ENCODE assay signal across 8 cellular contexts in genomic region chr11:61955031-61955415, GRCh38. TPM values are rescaled to one million over a fixed set of nuclear protein-coding genes. Genes with fewer than 3 reads are reported as not detected.
DNase-seq lines count a peak whose midpoint lies in the region; ATAC-seq and TF ChIP-seq lines count a peak whose summit lies in the region.

No MANE protein-coding gene starts in this region.

- H3K4me1 ChIP-seq in RWPE2 (ENCODE audit: insufficient read depth, poor library complexity, severe bottlenecking) (peaks cover 4% of the 10 kb centered on the region), fibroblast of lung (ENCODE audit: control insufficient read depth, extremely low read depth, insufficient read depth, low read length) (peaks cover 5% of the 10 kb centered on the region), mucosa of stomach (ENCODE audit: control insufficient read depth, insufficient read depth, low read length) (peaks cover 24% of the 10 kb centered on the region), aorta (ENCODE audit: control insufficient read depth in 1 of 2, insufficient read depth in 2 of 2, low read length in 2 of 2) (no peaks in the 10 kb centered on the region)

- no peaks in the 10 kb centered on the region for H3K27me3 ChIP-seq in RWPE2 (ENCODE audit: insufficient read depth, poor library complexity, severe bottlenecking)
- no peaks in the 10 kb centered on the region for H3K27me3 ChIP-seq in fibroblast of lung (ENCODE audit: control insufficient read depth, insufficient read depth, low read length)
- H3K27me3 ChIP-seq in mucosa of stomach (ENCODE audit: control insufficient read depth, insufficient read depth, low read length): peaks cover 22% of the 10 kb centered on the region
- H3K27me3 ChIP-seq in aorta (ENCODE audit: control insufficient read depth in 1 of 2, insufficient read depth in 2 of 2, low read length in 1 of 2): no peaks in the 10 kb centered on the region

- H3K4me3 ChIP-seq in RWPE2 (ENCODE audit: severe bottlenecking): no peak overlapping the region
- peak overlapping the region in 3 of 4 experiments; percentile 3 to 57 (median 43) for H3K4me3 ChIP-seq in fibroblast of lung (replicated peaks in 1 of 4; ENCODE audit: control extremely low read depth in 1 of 4, insufficient read depth in 1 of 4, low read depth in 3 of 4, low read length in 4 of 4)
- H3K4me3 ChIP-seq in mucosa of stomach (ENCODE audit: low read length): no peak overlapping the region
- no peak overlapping the region for H3K4me3 ChIP-seq in aorta (ENCODE audit: low read length in 2 of 2)

- DNase-seq in EH (ENCODE audit: low read depth) (peak; percentile 90), RWPE2 (ENCODE audit: low spot score) (no peak), fibroblast of lung (ENCODE audit: low read depth in 2 of 2) (peak; percentile 53 to 93), aorta (peak; percentile 84 to 86), NCI-H1694 (lab: John Stamatoyannopoulos, UW) (no peak)
- no peak for DNase-seq in stimulated activated CD4-positive, alpha-beta T cell treated with anti-CD3 and anti-CD28 coated beads, Interleukin-2, amount 100 ng/mL, for 24 hours

- WGBS in aorta, 2 donors: 12 to 15% methylated on average over 16 to 19 of the region's 19 CpGs

- no peaks in the 10 kb centered on the region for H4K20me1 ChIP-seq in fibroblast of lung (ENCODE audit: control insufficient read depth, extremely low read depth, insufficient read depth, low read length)

- H3K9me3 ChIP-seq in RWPE2 (ENCODE audit: severe bottlenecking) (no peaks in the 10 kb centered on the region), fibroblast of lung (ENCODE audit: control insufficient read depth, insufficient read depth, low read depth, low read length) (no peaks in the 10 kb centered on the region), mucosa of stomach (ENCODE audit: control insufficient read depth, low read length) (no peaks in the 10 kb centered on the region), aorta (ENCODE audit: control insufficient read depth, low read length) (no peaks in the 10 kb centered on the region)

- peak overlapping the region; percentile 61 for H2AFZ ChIP-seq in fibroblast of lung (ENCODE audit: low read length)

- H3K4me2 ChIP-seq in fibroblast of lung (ENCODE audit: extremely low read depth, insufficient read depth, low read length): peak overlapping the region; percentile 23

- TF ChIP-seq CTCF in RWPE2 (IDR thresholded peaks at IDR 0.05; ENCODE audit: poor library complexity, severe bottlenecking): peak; percentile 28
- peak in 1 of 2 donors; percentile 35 for TF ChIP-seq CTCF in fibroblast of lung (conservative IDR thresholded peaks at IDR 0.05 in 1 of 2, IDR thresholded peaks at IDR 0.05 in 1 of 2; ENCODE audit: low read depth in 1 of 2, low read length in 2 of 2)

- no peaks in the 10 kb centered on the region for H3K36me3 ChIP-seq in RWPE2 (ENCODE audit: low read depth)
- peaks cover 2% of the 10 kb centered on the region for H3K36me3 ChIP-seq in fibroblast of lung (ENCODE audit: control insufficient read depth, insufficient read depth, low read length)
- no peaks in the 10 kb centered on the region for H3K36me3 ChIP-seq in mucosa of stomach (ENCODE audit: control insufficient read depth, insufficient read depth, low read length)
- no peaks in the 10 kb centered on the region for H3K36me3 ChIP-seq in aorta (ENCODE audit: control insufficient read depth in 1 of 2, insufficient read depth in 2 of 2, low read length in 1 of 2)

- H3K9ac ChIP-seq in fibroblast of lung (ENCODE audit: insufficient read depth, low read length): peak overlapping the region; percentile 60
- peak overlapping the region; percentile 41 for H3K9ac ChIP-seq in mucosa of stomach (ENCODE audit: low read length)

- H3K79me2 ChIP-seq in fibroblast of lung (ENCODE audit: control insufficient read depth, insufficient read depth, low read length): no peaks in the 10 kb centered on the region

- ATAC-seq in RWPE2 (ENCODE audit: low read depth) (peak; percentile 68), aorta (ENCODE audit: low FRiP score) (peak; percentile 84), HG02642 (IDR thresholded peaks at IDR 0.05; ENCODE audit: poor library complexity, unreplicated experiment) (no peak)

- intact Hi-C loops in aorta (cut with DNase I): no loop called here

- peak overlapping the region; percentile 1 for H3K27ac ChIP-seq in RWPE2 (ENCODE audit: poor library complexity, severe bottlenecking)
- peak overlapping the region; percentile 63 for H3K27ac ChIP-seq in fibroblast of lung (ENCODE audit: insufficient read depth, low read length)
- no peak overlapping the region for H3K27ac ChIP-seq in aorta (ENCODE audit: low read depth in 1 of 2, low read length in 2 of 2)

RNA-seq across cellular contexts. Expression of gene BEST1, which starts 4.9 kb away (rescaled TPM):
- total RNA-seq in fibroblast of lung: 7.7 and 15.2 TPM in 2 replicates
- 1.5 and 2.5 TPM in 2 replicates for polyA plus RNA-seq in fibroblast of lung
- polyA plus RNA-seq in fibroblast of lung (2012): 2.7 and 3.0 TPM in 2 replicates
- polyA minus RNA-seq in fibroblast of lung (ENCODE audit: low replicate concordance): 1.9 and 2.9 TPM in 2 replicates
- total RNA-seq in aorta: 1 to 10 TPM; 3.9 to 8.0 TPM
- polyA plus RNA-seq in aorta: 1 to 10 TPM; 3.5 to 4.1 TPM

RNA-seq across cellular contexts. Expression of gene FTH1, which starts 12.4 kb away (rescaled TPM):
- total RNA-seq in fibroblast of lung (2,097 and 2,219 TPM in 2 replicates), aorta (1,000 to 10,000 TPM; 2,602 to 2,677 TPM)
- polyA plus RNA-seq in fibroblast of lung (2,789 and 3,749 TPM in 2 replicates), aorta (1,000 to 10,000 TPM; 5,184 to 9,506 TPM)
- 6,217 and 7,699 TPM in 2 replicates for polyA plus RNA-seq in fibroblast of lung (2012)
- 2,081 and 2,338 TPM in 2 replicates for polyA minus RNA-seq in fibroblast of lung (ENCODE audit: low replicate concordance)

RNA-seq across cellular contexts. Expression of gene RAB3IL1, which starts 37.7 kb away (rescaled TPM):
- total RNA-seq in fibroblast of lung (13.4 TPM in 2 replicates), aorta (10 to 100 TPM; 23.8 to 45.2 TPM)
- polyA plus RNA-seq in fibroblast of lung (9.6 and 9.9 TPM in 2 replicates), aorta (10 to 100 TPM in 1 of 2 donors, 1 to 10 TPM in 1; 6.4 to 11.4 TPM)
- polyA plus RNA-seq in fibroblast of lung (2012): 14.7 and 15.8 TPM in 2 replicates
- polyA minus RNA-seq in fibroblast of lung (ENCODE audit: low replicate concordance): 15.8 and 16.9 TPM in 2 replicates

Comparison
In these comparisons a context has a peak if more than half of its experiments do, and no peak if none do; other contexts are left out.
1. DNase-seq: peak in EH (single experiment), fibroblast of lung (2 of 2) and aorta (2 of 2); none in RWPE2 (single experiment), stimulated activated CD4-positive, alpha-beta T cell treated with anti-CD3 and anti-CD28 coated beads, Interleukin-2, amount 100 ng/mL, for 24 hours (0 of 2) and NCI-H1694 (single experiment).
2. H3K27ac ChIP-seq: peak in RWPE2 (single experiment) and fibroblast of lung (single experiment); none in aorta (0 of 2).
3. H3K4me3 ChIP-seq: peak in fibroblast of lung (3 of 4); none in RWPE2 (single experiment), mucosa of stomach (single experiment) and aorta (0 of 2).